In genomic region chr4:6561706-6562371, GRCh38 we compare ENCODE assay signal across 1 cellular context.
TF ChIP-seq lines count a peak whose summit lies in the region.

No MANE protein-coding gene starts in this region.

TF ChIP-seq in K562, 482 proteins besides CTCF, POLR2A, EP300 and RAD21:
- TF ChIP-seq RREB1 (CRISPR knock-in tag; IDR thresholded peaks at IDR 0.05) (no peak), NRF1 (conservative IDR thresholded peaks at IDR 0.05 in 1 of 2, IDR thresholded peaks at IDR 0.05 in 1 of 2) (peak; percentile 47 to 55; a peak in 3 of 4 replicates)
